1 cellular context compared by ENCODE assay signal in the genomic region with DNA sequence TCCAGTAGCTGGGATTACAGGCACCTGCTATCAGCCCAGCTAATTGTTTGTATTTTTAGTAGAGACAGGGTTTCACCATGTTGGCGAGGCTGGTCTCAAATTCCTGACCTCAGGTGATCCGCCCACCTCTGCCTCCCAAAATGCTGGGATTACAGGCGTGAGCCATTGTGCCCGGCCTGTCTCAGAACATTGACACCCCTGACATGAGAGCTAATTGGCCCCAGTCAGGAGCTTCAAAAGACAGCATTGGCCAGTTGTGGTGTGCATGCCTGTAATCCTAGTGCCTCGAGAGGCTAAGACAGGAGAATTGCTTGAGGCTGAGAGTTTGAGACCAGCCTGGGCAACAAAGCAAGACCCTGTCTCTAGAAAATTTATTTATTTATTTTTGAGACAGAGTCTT. TPM values are rescaled to one million over a fixed set of nuclear protein-coding genes. Genes with fewer than 3 reads are reported as not detected.
"Had no signal": no experiment of that assay in that cellular context is flagged by ENCODE, and none has a peak within 500 bp of the region (broad histone marks: within the 10 kb centered on the region; RNA-seq: fewer than 3 reads in every experiment).

No MANE protein-coding gene starts in this region.

RNA-seq across cellular contexts. Expression of a gene that starts 11.1 kb away (rescaled TPM):
- total RNA-seq: natural killer cell had no signal
